8 cellular contexts compared by ENCODE assay signal in genomic region chr3:59857589-59858346, GRCh38.
DNase-seq lines count a peak whose midpoint lies in the region; ATAC-seq and TF ChIP-seq lines count a peak whose summit lies in the region.

No MANE protein-coding gene starts in this region.

- no peak overlapping the region for H3K27ac ChIP-seq in DND-41 (ENCODE audit: low read length)
- H3K27ac ChIP-seq in Peyer's patch = no peak overlapping the region
- no peak overlapping the region for H3K27ac ChIP-seq in stomach

- H3K9me3 Mint-ChIP-seq in neural crest cell = peaks cover 7% of the 10 kb centered on the region

- no peak overlapping the region for H3K4me2 ChIP-seq in DND-41 (ENCODE audit: insufficient read depth, low read length)

- TF ChIP-seq CTCF in DND-41 (IDR thresholded peaks at IDR 0.05; ENCODE audit: borderline replicate concordance, extremely low read depth, low read length, poor library complexity, severe bottlenecking) (peak; percentile 94), Peyer's patch (IDR thresholded peaks at IDR 0.05) (peak; percentile 35 to 94 (median 86)), neural crest cell (conservative IDR thresholded peaks at IDR 0.05) (peak; percentile 97), stomach (IDR thresholded peaks at IDR 0.05) (peak in 5 of 7 experiments; percentile 80 to 89 (median 87))

- DNase-seq in DND-41 = peak; percentile 78
- peak; percentile 77 for DNase-seq in Jurkat, Clone E6-1 (ENCODE audit: low read depth, low spot score)
- peak; percentile 62 to 91 (median 84) for DNase-seq in Peyer's patch
- DNase-seq in activated T-cell treated with anti-CD3 and anti-CD28 coated beads, Interleukin-2, amount 50 U/mL, for 48 hours = peak; percentile 80 to 84
- DNase-seq in fibroblast of gingiva (ENCODE audit: low read depth) = peak; percentile 62
- peak; percentile 71 for DNase-seq in neural crest cell (ENCODE audit: low read depth, low spot score)
- peak; percentile 88 for DNase-seq in stomach

- no peaks in the 10 kb centered on the region for H3K27me3 Mint-ChIP-seq in neural crest cell (ENCODE audit: low read depth)

- intact Hi-C loops in stomach (cut with DNase I; ENCODE audit: low total_unique reads) = no loop called here

- no peak overlapping the region for H3K9ac ChIP-seq in DND-41 (ENCODE audit: low read depth, low read length)

- H3K79me2 ChIP-seq in DND-41 (ENCODE audit: insufficient read depth, low read length) = no peaks in the 10 kb centered on the region

- H2AFZ ChIP-seq in DND-41 (ENCODE audit: low read depth, low read length) = no peak overlapping the region

- H3K27ac Mint-ChIP-seq in neural crest cell (ENCODE audit: unreplicated experiment) = no peak overlapping the region

- H3K36me3 Mint-ChIP-seq in neural crest cell (ENCODE audit: low read depth) = peaks cover 3% of the 10 kb centered on the region

- H3K4me3 ChIP-seq in DND-41 (ENCODE audit: low read depth in 1 of 2, low read length in 2 of 2) (no peak overlapping the region), Peyer's patch (no peak overlapping the region), stomach (no peak overlapping the region)
- no peak overlapping the region for H3K4me3 ChIP-seq in Jurkat, Clone E6-1 (ENCODE audit: low read length)

- H3K4me1 ChIP-seq in DND-41 (ENCODE audit: insufficient read depth, low read length) (peaks cover 2% of the 10 kb centered on the region; the same call in 1 of the 2 replicates), Peyer's patch (no peaks in the 10 kb centered on the region), stomach (peaks cover 0 to 5% (median 0%) of the 10 kb centered on the region in 4 donors)

- TF ChIP-seq POLR2A in Peyer's patch (IDR thresholded peaks at IDR 0.05) (no peak), stomach (IDR thresholded peaks at IDR 0.05) (no peak)

- TF ChIP-seq EP300 in stomach (IDR thresholded peaks at IDR 0.05) = no peak

- H3K9me3 ChIP-seq in DND-41 (ENCODE audit: insufficient read depth, low read length, severe bottlenecking) (no peaks in the 10 kb centered on the region), Peyer's patch (no peaks in the 10 kb centered on the region), stomach (no peaks in the 10 kb centered on the region)

- H3K27me3 ChIP-seq in DND-41 (ENCODE audit: insufficient read depth, low read length, poor library complexity) (no peaks in the 10 kb centered on the region), Peyer's patch (no peaks in the 10 kb centered on the region), stomach (no peaks in the 10 kb centered on the region)

- H4K20me1 ChIP-seq in DND-41 (ENCODE audit: insufficient read depth, low read length) = no peaks in the 10 kb centered on the region

- H3K36me3 ChIP-seq in DND-41 (ENCODE audit: insufficient read depth, low read length) (peaks cover 5% of the 10 kb centered on the region; the same call in 1 of the 2 replicates), Peyer's patch (no peaks in the 10 kb centered on the region), stomach (no peaks in the 10 kb centered on the region)

- H3K4me3 Mint-ChIP-seq in neural crest cell = no peak overlapping the region

- peaks cover 5% of the 10 kb centered on the region for H3K4me1 Mint-ChIP-seq in neural crest cell

- ATAC-seq in DND-41 (ENCODE audit: insufficient read depth, low read depth) = peak; percentile 99
- ATAC-seq in GM21619 (IDR thresholded peaks at IDR 0.05; ENCODE audit: unreplicated experiment) = peak; percentile 99

- 21 to 30% (median 28%) methylated on average over 7 of the region's 7 CpGs for WGBS in stomach, 5 donors
